Comparison of ENCODE assay signal across 8 cellular contexts in the genomic region with DNA sequence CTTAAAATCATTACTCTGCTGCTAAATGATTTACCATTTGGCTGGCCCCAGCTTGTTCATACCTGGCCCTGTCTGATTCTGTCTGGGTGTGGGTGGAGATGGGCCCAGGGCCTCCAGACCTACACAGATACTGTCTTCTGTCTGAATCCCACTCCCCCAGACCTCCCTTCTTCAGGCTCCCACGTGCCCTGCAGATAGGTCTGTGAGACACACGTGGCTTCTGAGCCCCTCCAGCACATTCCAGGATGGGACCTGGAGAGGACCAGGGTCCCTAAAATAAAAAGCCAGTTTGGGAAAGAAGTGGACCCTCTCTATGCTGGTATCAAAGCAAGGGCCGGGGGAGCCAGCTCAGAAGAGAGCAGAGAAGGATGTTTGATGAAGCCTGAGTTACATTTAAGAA. TPM values are rescaled to one million over a fixed set of nuclear protein-coding genes. Genes with fewer than 3 reads are reported as not detected.
"Had no signal": no experiment of that assay in that cellular context is flagged by ENCODE, and none has a peak within 500 bp of the region (broad histone marks: within the 10 kb centered on the region; RNA-seq: fewer than 3 reads in every experiment).

No MANE protein-coding gene starts in this region.

- ATAC-seq: GM23338, K562 had no signal

- DNase-seq: H9, HCEC 1CT, IMR-90 had no signal

- H3K4me3 Mint-ChIP-seq: GM23338, H9 had no signal

- H3K9me3 Mint-ChIP-seq: GM23338, H9 had no signal

- H3K27ac Mint-ChIP-seq: GM23338 had no signal

- H3K4me3 ChIP-seq: GM23338, K562 had no signal

- H3K27ac ChIP-seq: HL-60 had no signal

- H2AFZ ChIP-seq: GM23338 had no signal

- H3K4me2 ChIP-seq: GM23338 had no signal

- FAIRE-seq: H1, H54, K562 had no signal

RNA-seq across cellular contexts. Expression of gene CEMIP, which starts 14.6 kb away (rescaled TPM):
- polyA plus RNA-seq: K562 had no signal
